In the genomic region with DNA sequence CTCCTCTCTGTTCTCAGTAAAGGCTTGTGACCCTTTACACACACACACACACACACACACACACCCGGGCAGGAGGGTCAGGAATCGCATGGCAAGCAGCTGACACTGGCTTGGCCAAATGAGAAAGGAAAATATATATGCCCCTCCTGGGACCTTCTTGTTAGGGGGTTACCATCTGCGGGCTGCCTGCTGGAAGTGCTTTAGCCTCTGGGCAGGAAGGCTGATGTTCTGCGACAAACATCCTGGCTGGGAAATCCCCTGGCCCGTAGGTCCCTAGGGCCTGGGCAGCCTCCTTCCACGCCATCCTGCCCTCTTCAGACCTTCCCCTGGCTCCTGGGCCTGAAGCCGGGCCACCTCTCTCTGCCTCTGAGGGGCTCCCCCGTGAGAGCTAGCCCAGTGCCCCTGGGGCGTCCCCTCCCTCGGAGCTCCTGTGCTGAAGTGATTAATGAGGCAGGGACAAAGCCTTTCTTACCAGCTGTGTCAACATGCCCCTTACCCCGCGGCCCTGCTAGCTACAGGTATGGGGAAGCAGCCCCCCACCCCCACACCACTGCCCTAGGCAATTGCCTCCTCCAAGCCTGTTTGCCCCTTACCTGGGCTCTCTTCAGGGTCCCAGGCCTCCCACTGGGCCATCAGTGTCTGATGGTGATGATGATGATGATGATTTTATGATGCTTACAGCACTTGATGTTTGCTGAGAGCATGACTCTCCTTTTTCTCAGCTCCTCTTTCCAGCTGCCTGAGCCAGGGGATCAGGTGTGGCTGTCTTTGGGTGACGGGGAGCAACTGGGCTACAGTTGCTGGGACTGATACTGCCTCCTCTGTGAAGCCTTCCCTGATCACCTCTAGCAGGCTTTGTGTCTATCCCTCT, we compare ENCODE assay signal across 9 cellular contexts. TPM values are rescaled to one million over a fixed set of nuclear protein-coding genes. Genes with fewer than 3 reads are reported as not detected.
DNase-seq lines count a peak whose midpoint lies in the region; ATAC-seq and TF ChIP-seq lines count a peak whose summit lies in the region.
"Had no signal": no experiment of that assay in that cellular context is flagged by ENCODE, and none has a peak within 500 bp of the region (broad histone marks: within the 10 kb centered on the region; RNA-seq: fewer than 3 reads in every experiment).

No MANE protein-coding gene starts in this region.

- H3K4me1 Mint-ChIP-seq in activated CD4-positive, alpha-beta T cell treated with anti-CD3 and anti-CD28 coated beads for 36 hours: peaks cover 13% of the 10 kb centered on the region

- no peaks in the 10 kb centered on the region for H3K36me3 Mint-ChIP-seq in activated CD4-positive, alpha-beta T cell treated with anti-CD3 and anti-CD28 coated beads for 36 hours (ENCODE audit: low read depth)

- no peaks in the 10 kb centered on the region for H3K36me3 ChIP-seq in HUES6 (ENCODE audit: control insufficient read depth, insufficient read depth, low read length)

- CTCF ChIA-PET in activated CD4-positive, alpha-beta T cell treated with anti-CD3 and anti-CD28 coated beads for 36 hours (lab: Charles Lee): interaction anchor here (0.6 to 5.2 kb wide), 8 partner anchors 26 to 224 kb away, joined by 3 to 24 read pairs (median 4); no protein-coding TSS in a partner anchor

- peak overlapping the region; percentile 20 for H3K9ac ChIP-seq in HUES6 (ENCODE audit: low read length)

- peak overlapping the region; percentile 16 for H3K27ac Mint-ChIP-seq in activated CD4-positive, alpha-beta T cell treated with anti-CD3 and anti-CD28 coated beads for 36 hours

- no peaks in the 10 kb centered on the region for H3K9me3 Mint-ChIP-seq in activated CD4-positive, alpha-beta T cell treated with anti-CD3 and anti-CD28 coated beads for 36 hours (ENCODE audit: low read depth)

- DNase-seq in DMS 273 (lab: John Stamatoyannopoulos, UW; ENCODE audit: unreplicated experiment) (peak; percentile 42), DMS 273 treated with DMSO at 0.1 percent for 48 hours (lab: John Stamatoyannopoulos, UW) (no peak), fibroblast of mammary gland (ENCODE audit: low read depth) (peak; percentile 36), amniotic stem cell (lab: John Stamatoyannopoulos, UW) (no peak)
- DNase-seq in activated CD4-positive, alpha-beta T cell treated with anti-CD3 and anti-CD28 coated beads for 36 hours: peak; percentile 40
- DNase-seq in stimulated activated CD4-positive, alpha-beta T cell treated with anti-CD3 and anti-CD28 coated beads, Interleukin-15, amount 100 ng/mL, for 24 hours: peak; percentile 37

- peaks cover 34% of the 10 kb centered on the region for H3K4me1 ChIP-seq in HUES6 (ENCODE audit: control insufficient read depth, insufficient read depth, low read length)

- peak overlapping the region; percentile 11; the same call in 1 of the 2 replicates for H3K27ac ChIP-seq in HUES6 (ENCODE audit: low read depth, low read length)
- H3K27ac ChIP-seq: 22Rv1 had no signal

- H3K4me3 ChIP-seq in HUES6 (ENCODE audit: low read depth, low read length) (no peak overlapping the region), fibroblast of mammary gland (ENCODE audit: control insufficient read depth, low read depth, low read length) (no peak overlapping the region)

- intact Hi-C loops in activated CD4-positive, alpha-beta T cell treated with anti-CD3 and anti-CD28 coated beads for 36 hours (cut with DNase I, micrococcal nuclease): loop anchor here in 1 of 2 experiments (5.0 kb wide), 1 partner anchor 183 kb away; no protein-coding TSS in a partner anchor

- no peak overlapping the region for H3K4me3 Mint-ChIP-seq in activated CD4-positive, alpha-beta T cell treated with anti-CD3 and anti-CD28 coated beads for 36 hours

- peak; percentile 59 for ATAC-seq in activated CD4-positive, alpha-beta T cell treated with anti-CD3 and anti-CD28 coated beads for 36 hours
- no peak for ATAC-seq in GM21390 (IDR thresholded peaks at IDR 0.05; ENCODE audit: unreplicated experiment)

- no peaks in the 10 kb centered on the region; the same call in 1 of the 2 replicates for H3K27me3 ChIP-seq in HUES6 (ENCODE audit: control insufficient read depth, insufficient read depth, low read length)

- H3K27me3 Mint-ChIP-seq in activated CD4-positive, alpha-beta T cell treated with anti-CD3 and anti-CD28 coated beads for 36 hours: peaks cover 7% of the 10 kb centered on the region

- no peak for TF ChIP-seq CTCF in fibroblast of mammary gland (conservative IDR thresholded peaks at IDR 0.05; ENCODE audit: control insufficient read depth, insufficient read depth, low read depth, low read length)

- no peaks in the 10 kb centered on the region for H3K9me3 ChIP-seq in HUES6 (ENCODE audit: control insufficient read depth, insufficient read depth, low read depth, low read length)

- POLR2A ChIA-PET in activated CD4-positive, alpha-beta T cell treated with anti-CD3 and anti-CD28 coated beads for 36 hours (lab: Charles Lee): interaction anchor here (1.0 kb wide), 1 partner anchor 28 kb away, joined by 4 read pairs; no protein-coding TSS in a partner anchor

RNA-seq across cellular contexts. Expression of a gene that starts 32.8 kb away (rescaled TPM):
- 1 to 10 TPM; 2.9 to 3.3 TPM for total RNA-seq in activated CD4-positive, alpha-beta T cell treated with anti-CD3 and anti-CD28 coated beads for 36 hours

Comparison
In these comparisons a context has a peak if more than half of its experiments do, and no peak if none do; other contexts are left out.
1. DNase-seq: peak in DMS 273 (single experiment), activated CD4-positive, alpha-beta T cell treated with anti-CD3 and anti-CD28 coated beads for 36 hours (single experiment), fibroblast of mammary gland (single experiment) and stimulated activated CD4-positive, alpha-beta T cell treated with anti-CD3 and anti-CD28 coated beads, Interleukin-15, amount 100 ng/mL, for 24 hours (single experiment); none in DMS 273 treated with DMSO at 0.1 percent for 48 hours (single experiment) and amniotic stem cell (single experiment).